ENCODE assay signal across 13 cellular contexts in genomic region chr1:63321061-63321787, GRCh38. TPM values are rescaled to one million over a fixed set of nuclear protein-coding genes. Genes with fewer than 3 reads are reported as not detected.
DNase-seq lines count a peak whose midpoint lies in the region; ATAC-seq, FAIRE-seq and TF ChIP-seq lines count a peak whose summit lies in the region.
"Had no signal": no experiment of that assay in that cellular context is flagged by ENCODE, and none has a peak within 500 bp of the region (broad histone marks: within the 10 kb centered on the region; RNA-seq: fewer than 3 reads in every experiment).

No MANE protein-coding gene starts in this region.

- H3K27me3 Mint-ChIP-seq in activated CD4-positive, alpha-beta T cell treated with anti-CD3 and anti-CD28 coated beads, Interleukin-2, amount 10 ng/mL, durations not matched to agents 24 days and 14 days = peaks cover 65% of the 10 kb centered on the region
- H3K27me3 Mint-ChIP-seq in activated CD8-positive, alpha-beta T cell treated with anti-CD3 and anti-CD28 coated beads for 36 hours = peaks cover 61% of the 10 kb centered on the region
- H3K27me3 Mint-ChIP-seq in stimulated activated memory B cell treated with anti-CD40 and anti-IgM and Interleukin-4, amounts not matched to agents 10 μg/mL and 1 μg/mL and 100 μg/mL, for 72 hours = peaks cover 65% of the 10 kb centered on the region

- intact Hi-C loops in activated CD4-positive, alpha-beta T cell treated with anti-CD3 and anti-CD28 coated beads, Interleukin-2, amount 10 ng/mL, durations not matched to agents 24 days and 14 days (cut with micrococcal nuclease) = loop anchor here (10.0 kb wide), 1 partner anchor 476 kb away; no protein-coding TSS in a partner anchor
- intact Hi-C loops in activated CD8-positive, alpha-beta T cell treated with anti-CD3 and anti-CD28 coated beads for 36 hours (cut with micrococcal nuclease) = loop anchor here (10.0 kb wide), 1 partner anchor 204 kb away; the partner anchor contains the start of genes EFCAB7 and ITGB3BP

- POLR2A ChIA-PET in activated CD8-positive, alpha-beta T cell treated with anti-CD3 and anti-CD28 coated beads for 36 hours (lab: Charles Lee) = interaction anchor here (1.2 kb wide), 1 partner anchor 19 kb away, joined by 3 read pairs; no protein-coding TSS in a partner anchor

- H3K27ac Mint-ChIP-seq in activated CD4-positive, alpha-beta T cell treated with anti-CD3 and anti-CD28 coated beads, Interleukin-2, amount 10 ng/mL, durations not matched to agents 24 days and 14 days = peak overlapping the region; percentile 84
- peak overlapping the region; percentile 30 for H3K27ac Mint-ChIP-seq in activated CD8-positive, alpha-beta T cell treated with anti-CD3 and anti-CD28 coated beads for 36 hours
- peak overlapping the region; percentile 62 for H3K27ac Mint-ChIP-seq in stimulated activated memory B cell treated with anti-CD40 and anti-IgM and Interleukin-4, amounts not matched to agents 10 μg/mL and 1 μg/mL and 100 μg/mL, for 72 hours

- peaks cover 22% of the 10 kb centered on the region for H3K36me3 Mint-ChIP-seq in activated CD4-positive, alpha-beta T cell treated with anti-CD3 and anti-CD28 coated beads, Interleukin-2, amount 10 ng/mL, durations not matched to agents 24 days and 14 days (ENCODE audit: low read depth)
- peaks cover 18% of the 10 kb centered on the region for H3K36me3 Mint-ChIP-seq in activated CD8-positive, alpha-beta T cell treated with anti-CD3 and anti-CD28 coated beads for 36 hours (ENCODE audit: low read depth)
- peaks cover 13% of the 10 kb centered on the region for H3K36me3 Mint-ChIP-seq in stimulated activated memory B cell treated with anti-CD40 and anti-IgM and Interleukin-4, amounts not matched to agents 10 μg/mL and 1 μg/mL and 100 μg/mL, for 72 hours

- ATAC-seq in activated CD8-positive, alpha-beta T cell treated with anti-CD3 and anti-CD28 coated beads for 36 hours = no peak
- no peak for ATAC-seq in stimulated activated memory B cell treated with anti-CD40 and anti-IgM and Interleukin-4, amounts not matched to agents 10 μg/mL and 1 μg/mL and 100 μg/mL, for 72 hours

- FAIRE-seq in RCC 7860 (lab: Jason Lieb, UNC) = no peak
- FAIRE-seq: islet of Langerhans, pancreas had no signal

- no peak for TF ChIP-seq CTCF in activated CD8-positive, alpha-beta T cell treated with anti-CD3 and anti-CD28 coated beads for 36 hours (IDR thresholded peaks at IDR 0.05)

- H3K4me3 Mint-ChIP-seq in activated CD4-positive, alpha-beta T cell treated with anti-CD3 and anti-CD28 coated beads, Interleukin-2, amount 10 ng/mL, durations not matched to agents 24 days and 14 days = peak overlapping the region; percentile 76
- H3K4me3 Mint-ChIP-seq in activated CD8-positive, alpha-beta T cell treated with anti-CD3 and anti-CD28 coated beads for 36 hours = peak overlapping the region; percentile 70
- peak overlapping the region; percentile 72 for H3K4me3 Mint-ChIP-seq in stimulated activated memory B cell treated with anti-CD40 and anti-IgM and Interleukin-4, amounts not matched to agents 10 μg/mL and 1 μg/mL and 100 μg/mL, for 72 hours

- peaks cover 22% of the 10 kb centered on the region for H3K9me3 Mint-ChIP-seq in activated CD4-positive, alpha-beta T cell treated with anti-CD3 and anti-CD28 coated beads, Interleukin-2, amount 10 ng/mL, durations not matched to agents 24 days and 14 days
- H3K9me3 Mint-ChIP-seq in activated CD8-positive, alpha-beta T cell treated with anti-CD3 and anti-CD28 coated beads for 36 hours = peaks cover 6% of the 10 kb centered on the region
- peaks cover 6% of the 10 kb centered on the region for H3K9me3 Mint-ChIP-seq in stimulated activated memory B cell treated with anti-CD40 and anti-IgM and Interleukin-4, amounts not matched to agents 10 μg/mL and 1 μg/mL and 100 μg/mL, for 72 hours

- peaks cover 33% of the 10 kb centered on the region for H3K4me1 Mint-ChIP-seq in activated CD4-positive, alpha-beta T cell treated with anti-CD3 and anti-CD28 coated beads, Interleukin-2, amount 10 ng/mL, durations not matched to agents 24 days and 14 days
- H3K4me1 Mint-ChIP-seq in activated CD8-positive, alpha-beta T cell treated with anti-CD3 and anti-CD28 coated beads for 36 hours (ENCODE audit: low read depth) = peaks cover 37% of the 10 kb centered on the region
- peaks cover 26% of the 10 kb centered on the region for H3K4me1 Mint-ChIP-seq in stimulated activated memory B cell treated with anti-CD40 and anti-IgM and Interleukin-4, amounts not matched to agents 10 μg/mL and 1 μg/mL and 100 μg/mL, for 72 hours

- peak; percentile 64 for DNase-seq in activated CD4-positive, alpha-beta T cell treated with anti-CD3 and anti-CD28 coated beads, Interleukin-2, amount 10 ng/mL, durations not matched to agents 24 days and 14 days
- no peak for DNase-seq in activated CD4-positive, alpha-beta T cell treated with anti-CD3 and anti-CD28 coated beads for 4 hours
- DNase-seq in activated CD8-positive, alpha-beta T cell treated with anti-CD3 and anti-CD28 coated beads for 36 hours = no peak
- DNase-seq in RCC 7860 (ENCODE audit: low spot score) = no peak
- no peak for DNase-seq in GM19238 (ENCODE audit: insufficient read length, low spot score)
- DNase-seq in dermis blood vessel endothelial cell = no peak
- DNase-seq: activated effector memory CD4-positive, alpha-beta T cell treated with Interleukin-2 at 50 U/mL for 16 hours; effector CD4-positive, alpha-beta T cell had no signal

- CTCF ChIA-PET in activated CD8-positive, alpha-beta T cell treated with anti-CD3 and anti-CD28 coated beads for 36 hours (lab: Charles Lee) = interaction anchor here (0.6 to 6.3 kb wide), 3 partner anchors 6 to 215 kb away, joined by 3 to 39 read pairs (median 28); no protein-coding TSS in a partner anchor

- peak overlapping the region; percentile 62 for H3K4me3 ChIP-seq in iPS-11a (ENCODE audit: low read depth, low read length)

RNA-seq across cellular contexts. Expression of gene FOXD3, which starts 1.1 kb away (rescaled TPM):
- total RNA-seq in activated CD4-positive, alpha-beta T cell treated with anti-CD3 and anti-CD28 coated beads, Interleukin-2, amount 10 ng/mL, durations not matched to agents 24 days and 14 days = not detected in 2 replicates
- not detected for total RNA-seq in activated CD8-positive, alpha-beta T cell treated with anti-CD3 and anti-CD28 coated beads for 36 hours
- total RNA-seq in dermis blood vessel endothelial cell = not detected in 2 replicates
- total RNA-seq: ureter had no signal

RNA-seq across cellular contexts. Expression of gene ALG6, which starts 46.2 kb away (rescaled TPM):
- 24.5 and 27.7 TPM in 2 replicates for total RNA-seq in activated CD4-positive, alpha-beta T cell treated with anti-CD3 and anti-CD28 coated beads, Interleukin-2, amount 10 ng/mL, durations not matched to agents 24 days and 14 days
- 10 to 100 TPM; 15.1 to 17.7 TPM for total RNA-seq in activated CD8-positive, alpha-beta T cell treated with anti-CD3 and anti-CD28 coated beads for 36 hours
- 13.8 and 20.8 TPM in 2 replicates for total RNA-seq in dermis blood vessel endothelial cell

Comparison
In these comparisons a context has a peak if more than half of its experiments do, and no peak if none do; other contexts are left out.
1. H3K27ac Mint-ChIP-seq: peak in every context shown above with its lines; median percentile 84 in activated CD4-positive, alpha-beta T cell treated with anti-CD3 and anti-CD28 coated beads, Interleukin-2, amount 10 ng/mL, durations not matched to agents 24 days and 14 days; 62 in stimulated activated memory B cell treated with anti-CD40 and anti-IgM and Interleukin-4, amounts not matched to agents 10 μg/mL and 1 μg/mL and 100 μg/mL, for 72 hours; 30 in activated CD8-positive, alpha-beta T cell treated with anti-CD3 and anti-CD28 coated beads for 36 hours.